In genomic region chr22:24894220-24894975, GRCh38 we compare ENCODE assay signal across 8 cellular contexts. TPM values are rescaled to one million over a fixed set of nuclear protein-coding genes. Genes with fewer than 3 reads are reported as not detected.
DNase-seq lines count a peak whose midpoint lies in the region; ATAC-seq and TF ChIP-seq lines count a peak whose summit lies in the region.

No MANE protein-coding gene starts in this region.

- in situ Hi-C loops in HAP-1 (cut with MboI; ENCODE audit: low sequenced_read_pairs) = no loop called here

- H3K4me3 ChIP-seq in body of pancreas = no peak overlapping the region
- no peak overlapping the region for H3K4me3 ChIP-seq in suprapubic skin
- no peak overlapping the region for H3K4me3 ChIP-seq in HAP-1

- no peak for TF ChIP-seq EP300 in suprapubic skin (IDR thresholded peaks at IDR 0.05)

- H3K36me3 ChIP-seq in body of pancreas (replicated peaks in 1 of 2; ENCODE audit: insufficient read depth in 1 of 2, low read depth in 2 of 2) (no peaks in the 10 kb centered on the region), suprapubic skin (no peaks in the 10 kb centered on the region), HAP-1 (replicated peaks) (no peaks in the 10 kb centered on the region)

- 7 to 18% methylated on average over 15 to 16 of the region's 16 CpGs for WGBS in body of pancreas, 2 donors
- WGBS in suprapubic skin = 16% methylated on average over 11 of the region's 16 CpGs

- intact Hi-C loops in body of pancreas (cut with DNase I) = no loop called here

- peak overlapping the region; percentile 86 to 93 (median 88) for H3K27ac ChIP-seq in body of pancreas
- peak overlapping the region; percentile 64 for H3K27ac ChIP-seq in suprapubic skin

- ATAC-seq in body of pancreas (peak; percentile 95), HG02798 (IDR thresholded peaks at IDR 0.05; ENCODE audit: poor library complexity, unreplicated experiment) (no peak)

- peaks cover 21% of the 10 kb centered on the region for H3K4me1 ChIP-seq in body of pancreas
- H3K4me1 ChIP-seq in suprapubic skin = peaks cover 14% of the 10 kb centered on the region
- H3K4me1 ChIP-seq in HAP-1 = no peaks in the 10 kb centered on the region

- TF ChIP-seq CTCF in body of pancreas (IDR thresholded peaks at IDR 0.05) (peak in 1 of 7 experiments; percentile 0), suprapubic skin (IDR thresholded peaks at IDR 0.05) (no peak)

- TF ChIP-seq POLR2A in body of pancreas (IDR thresholded peaks at IDR 0.05) (peak in 2 of 3 donors; percentile 39 to 40), suprapubic skin (IDR thresholded peaks at IDR 0.05) (no peak)

- H3K27me3 ChIP-seq in body of pancreas = no peaks in the 10 kb centered on the region
- H3K27me3 ChIP-seq in suprapubic skin = no peaks in the 10 kb centered on the region
- H3K27me3 ChIP-seq in HAP-1 (ENCODE audit: low read depth) = no peaks in the 10 kb centered on the region

- H3K9me3 ChIP-seq in body of pancreas = no peaks in the 10 kb centered on the region
- H3K9me3 ChIP-seq in suprapubic skin = no peaks in the 10 kb centered on the region
- H3K9me3 ChIP-seq in HAP-1 = no peaks in the 10 kb centered on the region

- DNase-seq in DMS79 (lab: John Stamatoyannopoulos, UW) = peak; percentile 35
- peak; percentile 57 for DNase-seq in NCI-H2107 (lab: John Stamatoyannopoulos, UW)
- DNase-seq in body of pancreas = peak; percentile 95 to 98 (median 98)
- peak; percentile 80 for DNase-seq in islet precursor cell
- peak in 1 of 2 donors; percentile 84 for DNase-seq in suprapubic skin (ENCODE audit: low spot score in 2 of 2)
- no peak for DNase-seq in HAP-1 (ENCODE audit: low spot score in 2 of 2)
- DNase-seq in NCI-H1694 (lab: John Stamatoyannopoulos, UW) = no peak

RNA-seq across cellular contexts. Expression of gene LHFPL7, which starts 52.1 kb away (rescaled TPM):
- not detected for total RNA-seq in body of pancreas
- 1 to 10 TPM in 3 of 4 donors, not detected in 1; 1.6 to 4.7 (median 4.7) TPM for total RNA-seq in suprapubic skin

RNA-seq across cellular contexts. Expression of gene KIAA1671, which starts 58.1 kb away (rescaled TPM):
- 10 to 100 TPM; 24.9 to 79.8 TPM for total RNA-seq in body of pancreas
- 100 to 1,000 TPM in 2 of 4 donors, 10 to 100 TPM in 2; 74.4 to 116 (median 97.0) TPM for total RNA-seq in suprapubic skin

Comparison
In these comparisons a context has a peak if more than half of its experiments do, and no peak if none do; other contexts are left out.
1. DNase-seq: peak in DMS79 (single experiment), NCI-H2107 (single experiment), body of pancreas (4 of 4) and islet precursor cell (single experiment); none in HAP-1 (0 of 2) and NCI-H1694 (single experiment).
2. POLR2A ChIP-seq: peak in body of pancreas (2 of 3); none in suprapubic skin (0 of 2).